1 cellular context compared by ENCODE assay signal in the genomic region with DNA sequence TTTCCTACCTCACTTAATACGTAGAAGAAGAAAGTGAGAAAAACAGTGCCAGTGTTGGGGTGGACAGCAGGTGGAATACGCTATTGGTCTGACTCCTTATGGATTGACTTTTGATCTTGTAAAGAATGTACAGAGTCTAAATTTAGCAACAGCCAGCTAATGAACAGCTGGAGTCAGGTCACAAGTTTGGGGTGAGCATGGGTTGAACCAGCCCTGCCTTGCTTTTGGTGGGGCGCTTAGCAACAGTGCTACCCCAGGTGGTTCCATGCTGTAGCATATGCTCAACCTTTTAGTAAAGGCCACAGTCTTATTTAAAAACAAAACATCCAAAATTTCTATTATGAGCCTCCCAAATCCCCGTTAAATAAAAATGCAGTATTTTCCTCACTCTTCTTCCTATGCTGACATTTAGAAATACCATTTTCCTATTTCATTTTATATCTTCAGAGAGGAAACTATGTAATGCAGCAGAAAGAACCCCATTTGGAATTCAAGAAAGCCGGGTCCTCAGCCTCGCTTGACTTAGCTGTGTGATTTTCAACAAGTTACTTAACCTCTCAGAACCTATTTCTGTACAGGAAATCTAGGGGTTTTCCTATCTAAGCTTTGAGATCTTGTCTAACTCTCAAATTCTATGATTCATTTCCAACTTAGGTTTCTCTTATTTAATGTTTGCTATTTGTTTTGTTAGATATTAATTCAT.
TF ChIP-seq lines count a peak whose summit lies in the region.

No MANE protein-coding gene starts in this region.

TF ChIP-seq in K562, 482 proteins besides CTCF, POLR2A, EP300 and RAD21 (continued from another document):
- TF ChIP-seq, protein P1, sequence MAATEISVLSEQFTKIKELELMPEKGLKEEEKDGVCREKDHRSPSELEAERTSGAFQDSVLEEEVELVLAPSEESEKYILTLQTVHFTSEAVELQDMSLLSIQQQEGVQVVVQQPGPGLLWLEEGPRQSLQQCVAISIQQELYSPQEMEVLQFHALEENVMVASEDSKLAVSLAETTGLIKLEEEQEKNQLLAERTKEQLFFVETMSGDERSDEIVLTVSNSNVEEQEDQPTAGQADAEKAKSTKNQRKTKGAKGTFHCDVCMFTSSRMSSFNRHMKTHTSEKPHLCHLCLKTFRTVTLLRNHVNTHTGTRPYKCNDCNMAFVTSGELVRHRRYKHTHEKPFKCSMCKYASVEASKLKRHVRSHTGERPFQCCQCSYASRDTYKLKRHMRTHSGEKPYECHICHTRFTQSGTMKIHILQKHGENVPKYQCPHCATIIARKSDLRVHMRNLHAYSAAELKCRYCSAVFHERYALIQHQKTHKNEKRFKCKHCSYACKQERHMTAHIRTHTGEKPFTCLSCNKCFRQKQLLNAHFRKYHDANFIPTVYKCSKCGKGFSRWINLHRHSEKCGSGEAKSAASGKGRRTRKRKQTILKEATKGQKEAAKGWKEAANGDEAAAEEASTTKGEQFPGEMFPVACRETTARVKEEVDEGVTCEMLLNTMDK (IDR thresholded peaks at IDR 0.05; ENCODE audit: borderline replicate concordance, insufficient read depth, low read depth, low read length, poor library complexity, severe bottlenecking), result no peak
- no peak for TF ChIP-seq MTA3 (IDR thresholded peaks at IDR 0.05; ENCODE audit: borderline replicate concordance)
- TF ChIP-seq, protein P2, sequence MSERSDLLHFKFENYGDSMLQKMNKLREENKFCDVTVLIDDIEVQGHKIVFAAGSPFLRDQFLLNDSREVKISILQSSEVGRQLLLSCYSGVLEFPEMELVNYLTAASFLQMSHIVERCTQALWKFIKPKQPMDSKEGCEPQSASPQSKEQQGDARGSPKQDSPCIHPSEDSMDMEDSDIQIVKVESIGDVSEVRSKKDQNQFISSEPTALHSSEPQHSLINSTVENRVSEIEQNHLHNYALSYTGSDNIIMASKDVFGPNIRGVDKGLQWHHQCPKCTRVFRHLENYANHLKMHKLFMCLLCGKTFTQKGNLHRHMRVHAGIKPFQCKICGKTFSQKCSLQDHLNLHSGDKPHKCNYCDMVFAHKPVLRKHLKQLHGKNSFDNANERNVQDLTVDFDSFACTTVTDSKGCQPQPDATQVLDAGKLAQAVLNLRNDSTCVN (CRISPR knock-in tag; IDR thresholded peaks at IDR 0.05), result no peak
- no peak for TF ChIP-seq LCOR (CRISPR knock-in tag; IDR thresholded peaks at IDR 0.05)
- TF ChIP-seq CHD4 (IDR thresholded peaks at IDR 0.05; ENCODE audit: insufficient read depth, insufficient replicate concordance, low read depth, low read length, poor library complexity, severe bottlenecking), result peak; percentile 34
